10 cellular contexts compared by ENCODE assay signal in the genomic region with DNA sequence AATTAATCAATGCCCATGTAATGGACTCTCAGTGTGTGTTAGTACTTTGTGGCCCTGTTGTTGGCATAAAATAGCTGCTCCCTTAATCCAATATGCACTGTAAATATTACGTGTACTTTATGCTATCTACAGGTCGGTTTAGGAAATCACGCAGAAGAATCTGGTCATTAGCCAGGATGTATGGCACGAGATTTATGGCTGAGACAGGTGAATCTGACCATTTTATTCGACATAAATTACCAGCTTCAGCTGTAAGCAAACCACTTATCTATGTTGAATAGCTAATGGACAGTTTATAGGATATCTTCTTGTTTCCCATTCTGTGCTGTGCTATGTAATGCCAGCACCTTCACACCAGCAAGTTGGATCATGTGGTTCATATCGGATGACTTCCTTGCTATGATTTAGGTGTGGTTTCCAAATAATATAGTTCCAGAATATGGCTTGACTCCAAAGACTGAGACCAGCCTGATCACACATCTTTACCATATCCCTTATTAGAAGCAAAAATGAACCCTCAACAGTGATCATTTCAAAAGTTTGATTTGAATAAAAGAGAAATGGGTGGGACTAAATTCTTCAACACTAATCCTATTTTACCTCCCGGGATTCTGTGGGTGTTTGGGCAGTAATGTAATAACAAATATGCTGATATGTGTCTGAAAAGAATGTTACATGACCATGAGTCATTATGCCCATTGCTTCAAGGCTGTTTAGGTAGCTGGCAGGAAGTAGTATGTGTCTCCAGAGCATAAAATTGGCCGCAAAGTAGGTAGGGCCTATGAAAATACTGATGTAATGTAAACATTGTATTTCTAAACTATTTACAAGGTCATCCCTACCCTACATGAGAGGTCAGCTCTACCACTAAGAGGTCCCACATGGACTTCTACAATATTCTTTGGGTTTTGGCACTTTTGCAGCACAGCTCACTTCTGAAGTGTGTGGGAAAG.
A peak's percentile ranks its signal among the peaks of the same experiment; 100 is the strongest.
DNase-seq lines count a peak whose midpoint lies in the region; ATAC-seq and TF ChIP-seq lines count a peak whose summit lies in the region.
"Had no signal": no experiment of that assay in that cellular context is flagged by ENCODE, and none has a peak within 500 bp of the region (broad histone marks: within the 10 kb centered on the region; RNA-seq: fewer than 3 reads in every experiment).

No MANE protein-coding gene starts in this region.

- no peak overlapping the region for H2AK9ac ChIP-seq in IMR-90 (replicated peaks; ENCODE audit: low read depth, low read length, poor library complexity)

- dilution Hi-C loops in IMR-90 (cut with HindIII; ENCODE audit: low sequenced_read_pairs, unreplicated experiment) = no loop called here

- POLR2A ChIA-PET in IMR-90 (lab: Charles Lee; ENCODE audit: unreplicated experiment) = no interaction called here
- POLR2A ChIA-PET in activated CD4-positive, alpha-beta T cell treated with anti-CD3 and anti-CD28 coated beads, Interleukin-2, amount 10 ng/mL, durations not matched to agents 7 days and 5 days (lab: Charles Lee) = no interaction called here

- peak overlapping the region; percentile 46; the same call in 1 of the 2 replicates for H3K4me2 ChIP-seq in IMR-90 (ENCODE audit: low read depth, low read length)

- in situ Hi-C loops in IMR-90 (cut with MboI; ENCODE audit: low sequenced_read_pairs) = no loop called here

- H3K27ac ChIP-seq in IMR-90 (ENCODE audit: insufficient read depth, low read length) (no peak overlapping the region), testis (no peak overlapping the region)

- peak overlapping the region; percentile 15 for H2AK5ac ChIP-seq in IMR-90 (ENCODE audit: low read depth, low read length)

- no peaks in the 10 kb centered on the region for H3K36me3 ChIP-seq in IMR-90 (ENCODE audit: control insufficient read depth, insufficient read depth, low read length)
- no peaks in the 10 kb centered on the region for H3K36me3 ChIP-seq in testis (ENCODE audit: low read depth, missing control alignments)

- H3K4me1 ChIP-seq in IMR-90 (ENCODE audit: control insufficient read depth, insufficient read depth, low read length) = peaks cover 4% of the 10 kb centered on the region; the same call in 1 of the 2 replicates
- no peaks in the 10 kb centered on the region for H3K4me1 ChIP-seq in testis

- H3K27me3 ChIP-seq in IMR-90 (ENCODE audit: control insufficient read depth, insufficient read depth, low read length) (no peaks in the 10 kb centered on the region), testis (no peaks in the 10 kb centered on the region)

- peak overlapping the region; percentile 21 for H2BK20ac ChIP-seq in IMR-90 (ENCODE audit: low read depth, low read length)

- intact Hi-C loops in IMR-90 (cut with micrococcal nuclease) = no loop called here
- intact Hi-C loops in testis (cut with DNase I; ENCODE audit: low total_unique reads) = no loop called here

- BruUV-seq in IMR-90 (replicated peaks; lab: Mats Ljungman, UMichigan) = no TSS peak

- H4K8ac ChIP-seq in IMR-90 (ENCODE audit: low read depth in 2 of 2, low read length in 2 of 2) = peak overlapping the region; percentile 11 to 39; a peak in 2 of 4 replicates

- H3K23ac ChIP-seq in IMR-90 (ENCODE audit: low read depth, low read length) = no peak overlapping the region

- peak; percentile 95 for ATAC-seq in IMR-90 (ENCODE audit: low read depth)
- ATAC-seq in HG03460 (IDR thresholded peaks at IDR 0.05; ENCODE audit: unreplicated experiment) = no peak
- ATAC-seq: naive thymus-derived CD8-positive, alpha-beta T cell had no signal

- H3K18ac ChIP-seq in IMR-90 (ENCODE audit: low read depth, low read length) = peak overlapping the region; percentile 34

- no peak overlapping the region for H3K9ac ChIP-seq in IMR-90 (ENCODE audit: low read depth, low read length)

- H3K4me3 ChIP-seq in AG09309 (ENCODE audit: control insufficient read depth, low read depth, low read length) (no peak overlapping the region), IMR-90 (ENCODE audit: insufficient read depth, low read depth, low read length) (no peak overlapping the region), testis (no peak overlapping the region)

- TF ChIP-seq RAD21 in IMR-90 (IDR thresholded peaks at IDR 0.05; ENCODE audit: low read length) = no peak

- peak overlapping the region; percentile 45 for H2BK5ac ChIP-seq in IMR-90 (ENCODE audit: low read depth, low read length, poor library complexity, severe bottlenecking)

- H3K27ac Mint-ChIP-seq in activated CD4-positive, alpha-beta T cell treated with anti-CD3 and anti-CD28 coated beads, Interleukin-2, amount 10 ng/mL, durations not matched to agents 7 days and 5 days = no peak overlapping the region
- H3K27ac Mint-ChIP-seq: naive thymus-derived CD8-positive, alpha-beta T cell had no signal

- TF ChIP-seq POLR2A in IMR-90 (IDR thresholded peaks at IDR 0.05; ENCODE audit: low read depth, low read length) (no peak), testis (IDR thresholded peaks at IDR 0.05) (no peak)

- H3K9me3 Mint-ChIP-seq in activated CD4-positive, alpha-beta T cell treated with anti-CD3 and anti-CD28 coated beads, Interleukin-2, amount 10 ng/mL, durations not matched to agents 7 days and 5 days = no peaks in the 10 kb centered on the region

- H3K9me3 ChIP-seq in IMR-90 (ENCODE audit: control insufficient read depth, insufficient read depth, low read length) = peaks cover 2% of the 10 kb centered on the region; the same call in 1 of the 2 replicates
- H3K9me3 ChIP-seq in testis = no peaks in the 10 kb centered on the region

- no peak overlapping the region for H3K56ac ChIP-seq in IMR-90 (ENCODE audit: extremely low read depth, insufficient read depth, low read length)

- CTCF ChIA-PET in IMR-90 (lab: Yijun Ruan, JAX) = interaction anchor here (2.0 kb wide), 1 partner anchor 11 kb away, joined by 5 read pairs; no protein-coding TSS in a partner anchor
- CTCF ChIA-PET in activated CD4-positive, alpha-beta T cell treated with anti-CD3 and anti-CD28 coated beads, Interleukin-2, amount 10 ng/mL, durations not matched to agents 7 days and 5 days (lab: Charles Lee) = interaction anchor here (1.5 kb wide), 1 partner anchor 30 kb away, joined by 3 read pairs; no protein-coding TSS in a partner anchor

- H3K14ac ChIP-seq in IMR-90 (replicated peaks; ENCODE audit: low read depth, low read length) = peak overlapping the region; percentile 35; the same call in 1 of the 2 replicates

- no peaks in the 10 kb centered on the region for H3K79me1 ChIP-seq in IMR-90 (ENCODE audit: low read depth in 1 of 2, low read length in 2 of 2)

- H3K4ac ChIP-seq in IMR-90 (ENCODE audit: low read depth, low read length) = peak overlapping the region; percentile 10; the same call in 1 of the 2 replicates

- WGBS in IMR-90 (ENCODE audit: extremely low coverage in 2 of 2, insufficient read length in 1 of 2), 2 experiments = no CpG with 5 or more reads among the region's 8 CpGs
- 80 to 89% methylated on average over 8 of the region's 8 CpGs for WGBS in testis, 2 donors

- no peaks in the 10 kb centered on the region for H3K36me3 Mint-ChIP-seq in activated CD4-positive, alpha-beta T cell treated with anti-CD3 and anti-CD28 coated beads, Interleukin-2, amount 10 ng/mL, durations not matched to agents 7 days and 5 days (ENCODE audit: low read depth)

- no peak overlapping the region for H3K4me3 Mint-ChIP-seq in activated CD4-positive, alpha-beta T cell treated with anti-CD3 and anti-CD28 coated beads, Interleukin-2, amount 10 ng/mL, durations not matched to agents 7 days and 5 days
- H3K4me3 Mint-ChIP-seq: naive thymus-derived CD8-positive, alpha-beta T cell had no signal

- peak overlapping the region; percentile 39 for H2BK120ac ChIP-seq in IMR-90 (ENCODE audit: low read depth, low read length)

- peaks cover 3% of the 10 kb centered on the region; the same call in 1 of the 2 replicates for H3K9me1 ChIP-seq in IMR-90 (ENCODE audit: insufficient read depth, low read length)

- peaks cover 2% of the 10 kb centered on the region for H3K27me3 Mint-ChIP-seq in activated CD4-positive, alpha-beta T cell treated with anti-CD3 and anti-CD28 coated beads, Interleukin-2, amount 10 ng/mL, durations not matched to agents 7 days and 5 days

- no peak for TF ChIP-seq CTCF in AG09309 (IDR thresholded peaks at IDR 0.05; ENCODE audit: control insufficient read depth, insufficient read depth, low read depth, low read length, missing control alignments)
- TF ChIP-seq CTCF in IMR-90 (conservative IDR thresholded peaks at IDR 0.05; ENCODE audit: low read depth, low read length) = no peak
- no peak for TF ChIP-seq CTCF in testis (IDR thresholded peaks at IDR 0.05)

- H2AFZ ChIP-seq in IMR-90 (replicated peaks; ENCODE audit: low read length, poor library complexity) = no peak overlapping the region

- H4K91ac ChIP-seq in IMR-90 (ENCODE audit: insufficient read depth, low read depth, low read length) = peak overlapping the region; percentile 29

- DNase-seq in AG09309 (ENCODE audit: low read depth) (peak; percentile 98), IMR-90 (peak; percentile 92), amniotic epithelial cell (ENCODE audit: low read depth) (peak; percentile 96), kidney glomerular epithelial cell (lab: John Stamatoyannopoulos, UW) (peak; percentile 91), testis (no peak), MV-4-11 (lab: John Stamatoyannopoulos, UW) (no peak)
- DNase-seq in activated CD4-positive, alpha-beta T cell treated with anti-CD3 and anti-CD28 coated beads, Interleukin-2, amount 10 ng/mL, durations not matched to agents 7 days and 5 days = no peak
- DNase-seq: DMS 273 treated with DMSO at 0.1 percent for 48 hours; naive thymus-derived CD8-positive, alpha-beta T cell had no signal

- H2BK15ac ChIP-seq in IMR-90 (ENCODE audit: low read depth, low read length) = peak overlapping the region; percentile 8; the same call in 2 of the 3 replicates

- no peaks in the 10 kb centered on the region for H4K20me1 ChIP-seq in IMR-90 (ENCODE audit: insufficient read depth, low read length)

- no peaks in the 10 kb centered on the region for H3K4me1 Mint-ChIP-seq in activated CD4-positive, alpha-beta T cell treated with anti-CD3 and anti-CD28 coated beads, Interleukin-2, amount 10 ng/mL, durations not matched to agents 7 days and 5 days
- H3K4me1 Mint-ChIP-seq: naive thymus-derived CD8-positive, alpha-beta T cell had no signal

- no peak overlapping the region; the same call in 1 of the 2 replicates for H4K5ac ChIP-seq in IMR-90 (ENCODE audit: low read depth, low read length)

TF ChIP-seq in IMR-90, 13 proteins besides CTCF, POLR2A, EP300 and RAD21 (continues in another document):
- TF ChIP-seq RCOR1 (IDR thresholded peaks at IDR 0.05; ENCODE audit: insufficient replicate concordance, low read length) = no peak
- no peak for TF ChIP-seq SMC3 (IDR thresholded peaks at IDR 0.05; ENCODE audit: low read depth, low read length)
- TF ChIP-seq CEBPB (IDR thresholded peaks at IDR 0.05; ENCODE audit: low read depth, low read length) = peak; percentile 80; the same call in 1 of the 2 replicates
- TF ChIP-seq MXI1 (IDR thresholded peaks at IDR 0.05; ENCODE audit: borderline replicate concordance, low read depth, low read length) = no peak
- peak; percentile 54; the same call in 1 of the 2 replicates for TF ChIP-seq BHLHE40 (IDR thresholded peaks at IDR 0.05; ENCODE audit: low read depth, low read length)
- TF ChIP-seq MAFK (IDR thresholded peaks at IDR 0.05; ENCODE audit: low read depth, low read length) = peak; percentile 55; the same call in 1 of the 2 replicates
- peak; percentile 63 for TF ChIP-seq FOS (IDR thresholded peaks at IDR 0.05; ENCODE audit: low read depth, low read length)

Comparison
In these comparisons a context has a peak if more than half of its experiments do, and no peak if none do; other contexts are left out.
1. DNase-seq: peak in AG09309 (single experiment), IMR-90 (single experiment), amniotic epithelial cell (single experiment) and kidney glomerular epithelial cell (single experiment); none in testis (single experiment), activated CD4-positive, alpha-beta T cell treated with anti-CD3 and anti-CD28 coated beads, Interleukin-2, amount 10 ng/mL, durations not matched to agents 7 days and 5 days (single experiment) and MV-4-11 (single experiment).